Comparison of ENCODE assay signal across 29 cellular contexts in the genomic region with DNA sequence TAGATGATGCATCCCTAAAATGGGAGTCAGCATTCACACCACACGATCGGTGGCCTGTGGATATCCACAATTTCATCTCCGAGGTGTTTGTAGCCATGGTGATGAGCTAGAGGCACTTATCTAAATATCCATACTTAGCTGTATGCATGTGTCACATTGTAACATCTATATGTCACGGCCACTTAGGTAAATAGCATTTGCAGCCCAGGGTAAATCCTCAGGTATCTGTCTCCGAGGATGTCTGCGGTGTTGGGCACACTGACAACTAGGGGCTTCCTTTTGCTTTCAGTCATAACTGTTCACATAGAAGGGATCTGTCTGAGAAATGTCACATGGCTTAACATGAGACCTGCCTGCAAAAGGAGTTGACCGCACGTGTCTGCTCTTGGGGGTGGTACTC.
"Had no signal": no experiment of that assay in that cellular context is flagged by ENCODE, and none has a peak within 500 bp of the region (broad histone marks: within the 10 kb centered on the region; RNA-seq: fewer than 3 reads in every experiment).

No MANE protein-coding gene starts in this region.

- H3K4me1 ChIP-seq: stomach, testis, thyroid gland, tibial artery, tibial nerve, transverse colon, upper lobe of left lung, upper lobe of right lung, uterus, vagina had no signal

- H3K27me3 Mint-ChIP-seq: stimulated activated memory B cell treated with anti-CD40 and anti-IgM and Interleukin-4, amounts not matched to agents 10 μg/mL and 1 μg/mL and 100 μg/mL, for 72 hours; stimulated activated naive B cell treated with anti-CD40 and anti-IgM and Interleukin-4, amounts not matched to agents 10 μg/mL and 1 μg/mL and 100 μg/mL, for 72 hours; stimulated activated naive CD8-positive, alpha-beta T cell treated with anti-CD3 and anti-CD28 coated beads, Interleukin-15, amount 100 ng/mL, for 72 hours; stimulated activated naive CD8-positive, alpha-beta T cell treated with anti-CD3 and anti-CD28 coated beads, Interleukin-15, Interleukin-2, amounts not matched to agents 100 ng/mL and 50 ng/mL, for 24 hours had no signal

- FAIRE-seq: urothelium cell line had no signal

- H3K27ac Mint-ChIP-seq: stimulated activated effector memory CD8-positive, alpha-beta T cell treated with anti-CD3 and anti-CD28 coated beads, Interleukin-12 subunit alpha, Interleukin-12 subunit beta, amount 100 ng/mL, for 72 hours; stimulated activated memory B cell treated with anti-CD40 and anti-IgM and Interleukin-4, amounts not matched to agents 10 μg/mL and 1 μg/mL and 100 μg/mL, for 72 hours; stimulated activated naive B cell treated with anti-CD40 and anti-IgM and Interleukin-4, amounts not matched to agents 10 μg/mL and 1 μg/mL and 100 μg/mL, for 72 hours; stimulated activated naive CD8-positive, alpha-beta T cell treated with anti-CD3 and anti-CD28 coated beads, Interleukin-15, amount 100 ng/mL, for 72 hours; stimulated activated naive CD8-positive, alpha-beta T cell treated with anti-CD3 and anti-CD28 coated beads, Interleukin-15, Interleukin-2, amounts not matched to agents 100 ng/mL and 50 ng/mL, for 24 hours; type B pancreatic cell had no signal

- ATAC-seq: stimulated activated effector memory CD8-positive, alpha-beta T cell treated with anti-CD3 and anti-CD28 coated beads, Interleukin-12 subunit alpha, Interleukin-12 subunit beta, amount 100 ng/mL, for 72 hours; stimulated activated memory B cell treated with anti-CD40 and anti-IgM and Interleukin-4, amounts not matched to agents 10 μg/mL and 1 μg/mL and 100 μg/mL, for 72 hours; stimulated activated naive B cell treated with anti-CD40 and anti-IgM and Interleukin-4, amounts not matched to agents 10 μg/mL and 1 μg/mL and 100 μg/mL, for 72 hours; stimulated activated naive CD8-positive, alpha-beta T cell treated with anti-CD3 and anti-CD28 coated beads, Interleukin-15, amount 100 ng/mL, for 72 hours; stimulated activated naive CD8-positive, alpha-beta T cell treated with anti-CD3 and anti-CD28 coated beads, Interleukin-15, Interleukin-2, amounts not matched to agents 100 U/mL and 50 U/mL, for 24 hours; upper lobe of right lung had no signal

- H3K9me3 Mint-ChIP-seq: stimulated activated naive B cell treated with anti-CD40 and anti-IgM and Interleukin-4, amounts not matched to agents 10 μg/mL and 1 μg/mL and 100 μg/mL, for 72 hours; type B pancreatic cell had no signal

- H3K36me3 Mint-ChIP-seq: stimulated activated effector memory CD8-positive, alpha-beta T cell treated with anti-CD3 and anti-CD28 coated beads, Interleukin-12 subunit alpha, Interleukin-12 subunit beta, amount 100 ng/mL, for 72 hours; stimulated activated memory B cell treated with anti-CD40 and anti-IgM and Interleukin-4, amounts not matched to agents 10 μg/mL and 1 μg/mL and 100 μg/mL, for 72 hours; stimulated activated naive B cell treated with anti-CD40 and anti-IgM and Interleukin-4, amounts not matched to agents 10 μg/mL and 1 μg/mL and 100 μg/mL, for 72 hours; type B pancreatic cell had no signal

- H3K4me3 Mint-ChIP-seq: stimulated activated effector memory CD8-positive, alpha-beta T cell treated with anti-CD3 and anti-CD28 coated beads, Interleukin-12 subunit alpha, Interleukin-12 subunit beta, amount 100 ng/mL, for 72 hours; stimulated activated memory B cell treated with anti-CD40 and anti-IgM and Interleukin-4, amounts not matched to agents 10 μg/mL and 1 μg/mL and 100 μg/mL, for 72 hours; stimulated activated naive B cell treated with anti-CD40 and anti-IgM and Interleukin-4, amounts not matched to agents 10 μg/mL and 1 μg/mL and 100 μg/mL, for 72 hours; stimulated activated naive CD8-positive, alpha-beta T cell treated with anti-CD3 and anti-CD28 coated beads, Interleukin-15, amount 100 ng/mL, for 72 hours; stimulated activated naive CD8-positive, alpha-beta T cell treated with anti-CD3 and anti-CD28 coated beads, Interleukin-15, Interleukin-2, amounts not matched to agents 100 ng/mL and 50 ng/mL, for 24 hours; type B pancreatic cell had no signal

- H3K4me1 Mint-ChIP-seq: stimulated activated effector memory CD8-positive, alpha-beta T cell treated with anti-CD3 and anti-CD28 coated beads, Interleukin-12 subunit alpha, Interleukin-12 subunit beta, amount 100 ng/mL, for 72 hours; stimulated activated memory B cell treated with anti-CD40 and anti-IgM and Interleukin-4, amounts not matched to agents 10 μg/mL and 1 μg/mL and 100 μg/mL, for 72 hours; stimulated activated naive B cell treated with anti-CD40 and anti-IgM and Interleukin-4, amounts not matched to agents 10 μg/mL and 1 μg/mL and 100 μg/mL, for 72 hours; stimulated activated naive CD8-positive, alpha-beta T cell treated with anti-CD3 and anti-CD28 coated beads, Interleukin-15, amount 100 ng/mL, for 72 hours had no signal

- H3K4me3 ChIP-seq: stomach, suprapubic skin, testis, thoracic aorta, thyroid gland, tibial artery, tibial nerve, transverse colon, upper lobe of left lung, upper lobe of right lung, uterus, vagina had no signal

- H3K36me3 ChIP-seq: stomach, suprapubic skin, thoracic aorta, thyroid gland, tibial artery, tibial nerve, transverse colon, upper lobe of left lung, upper lobe of right lung, uterus, vagina had no signal

- DNase-seq: stimulated activated CD4-positive, alpha-beta T cell treated with anti-CD3 and anti-CD28 coated beads, Interleukin-2, amount 100 ng/mL, for 48 hours; stimulated activated CD4-positive, alpha-beta T cell treated with anti-CD3 and anti-CD28 coated beads, Interleukin-4, amount 100 ng/mL, for 1 hour; stimulated activated CD4-positive, alpha-beta T cell treated with anti-CD3 and anti-CD28 coated beads, Interleukin-4, amount 100 ng/mL, for 24 hours; stimulated activated CD4-positive, alpha-beta T cell treated with anti-CD3 and anti-CD28 coated beads, Interleukin-4, amount 100 ng/mL, for 4 hours; stimulated activated CD8-positive, alpha-beta memory T cell treated with anti-CD3 and anti-CD28 coated beads, Interleukin-4, amount 100 ng/mL, for 48 hours; stimulated activated naive B cell treated with anti-CD40 and anti-IgM and Interleukin-4, amounts not matched to agents 10 μg/mL and 1 μg/mL and 100 μg/mL, for 72 hours; stimulated activated naive CD4-positive, alpha-beta T cell; stimulated activated naive CD4-positive, alpha-beta T cell treated with Interleukin-2 at 50 U/mL for 16 hours; stimulated activated naive CD8-positive, alpha-beta T cell treated with anti-CD3 and anti-CD28 coated beads, Interleukin-15, amount 100 ng/mL, for 72 hours; stimulated activated naive CD8-positive, alpha-beta T cell treated with anti-CD3 and anti-CD28 coated beads, Interleukin-15, Interleukin-2, amounts not matched to agents 100 U/mL and 50 U/mL, for 24 hours; stomach; substantia nigra; testis; thyroid gland; tibial artery; transverse colon; trophoblast cell; upper lobe of left lung; upper lobe of right lung; uterus had no signal

- H3K27me3 ChIP-seq: suprapubic skin, testis, thyroid gland, tibial artery, tibial nerve, transverse colon, upper lobe of left lung, upper lobe of right lung, uterus, vagina had no signal

- H3K9me3 ChIP-seq: stomach, suprapubic skin, testis, thoracic aorta, thyroid gland, tibial artery, tibial nerve, transverse colon, upper lobe of left lung, upper lobe of right lung, uterus, vagina had no signal

- H3K27ac ChIP-seq: stomach, suprapubic skin, testis, thoracic aorta, thyroid gland, tibial artery, tibial nerve, transverse colon, upper lobe of left lung, upper lobe of right lung, uterus, vagina had no signal
